Comparison of ENCODE assay signal across 15 cellular contexts in genomic region chr18:31206064-31206463, GRCh38. TPM values are rescaled to one million over a fixed set of nuclear protein-coding genes. Genes with fewer than 3 reads are reported as not detected.
DNase-seq lines count a peak whose midpoint lies in the region; ATAC-seq and TF ChIP-seq lines count a peak whose summit lies in the region.
"Had no signal": no experiment of that assay in that cellular context is flagged by ENCODE, and none has a peak within 500 bp of the region (broad histone marks: within the 10 kb centered on the region; RNA-seq: fewer than 3 reads in every experiment).

No MANE protein-coding gene starts in this region.

- H3K4me3 Mint-ChIP-seq in activated naive CD4-positive, alpha-beta T cell treated with anti-CD3 and anti-CD28 coated beads, Interleukin-2, amount 10 ng/mL, durations not matched to agents 7 days and 5 days: no peak overlapping the region
- H3K4me3 Mint-ChIP-seq: endodermal cell had no signal

- H2AFZ ChIP-seq in HCT116 (ENCODE audit: low read depth, low read length, poor library complexity, severe bottlenecking) (peak overlapping the region; percentile 10), PC-9 (no peak overlapping the region)

- RAD21 ChIA-PET in HCT116 (lab: Charles Lee; ENCODE audit: low non-redundant PET in 1 of 2, low total read pairs in 2 of 2, uncharacterized antibody in 2 of 2, unreplicated experiment in 2 of 2): no interaction called here

- H3K9me2 ChIP-seq in HCT116 (ENCODE audit: insufficient read depth) (no peaks in the 10 kb centered on the region), PC-9 (ENCODE audit: insufficient read depth) (no peaks in the 10 kb centered on the region)

- CTCF ChIA-PET in HCT116 (lab: Charles Lee) (interaction anchor here (0.5 to 1.2 kb wide), 2 partner anchors 35 to 36 kb away, joined by 3 to 6 read pairs; no protein-coding TSS in a partner anchor), PC-9 (lab: Charles Lee) (no interaction called here)
- CTCF ChIA-PET in activated naive CD4-positive, alpha-beta T cell treated with anti-CD3 and anti-CD28 coated beads, Interleukin-2, amount 10 ng/mL, durations not matched to agents 7 days and 5 days (lab: Charles Lee): no interaction called here

- 56 to 63% methylated on average over 5 of the region's 5 CpGs for WGBS in esophagus squamous epithelium, 2 donors

- BruUV-seq in HCT116 (replicated peaks; lab: Mats Ljungman, UMichigan) (no TSS peak), PC-9 (replicated peaks; lab: Mats Ljungman, UMichigan) (no TSS peak)

- no peak for TF ChIP-seq RAD21 in HCT116 (IDR thresholded peaks at IDR 0.05; ENCODE audit: low read depth)

- no peak for ATAC-seq in HCT116
- no peak for ATAC-seq in GM21737 (IDR thresholded peaks at IDR 0.05; ENCODE audit: unreplicated experiment)

- POLR2A ChIA-PET in HCT116 (lab: Charles Lee) (interaction anchor here (1.5 to 1.7 kb wide), 2 partner anchors 8 to 35 kb away, joined by 3 to 5 read pairs; no protein-coding TSS in a partner anchor), PC-9 (lab: Charles Lee; ENCODE audit: unreplicated experiment) (no interaction called here)

- H3K27me3 ChIP-seq in HCT116 (ENCODE audit: insufficient read depth, low read length) (no peaks in the 10 kb centered on the region), PC-9 (ENCODE audit: insufficient read depth, low read depth) (no peaks in the 10 kb centered on the region), esophagus squamous epithelium (no peaks in the 10 kb centered on the region), rectal smooth muscle tissue (ENCODE audit: control insufficient read depth, insufficient read depth, low read length) (no peaks in the 10 kb centered on the region)
- H3K27me3 ChIP-seq: BLaER1 had no signal

- peaks cover 17% of the 10 kb centered on the region; the same call in 1 of the 2 replicates for H3F3A ChIP-seq in PC-9 (ENCODE audit: insufficient read depth, low read depth)

- H3K36me3 ChIP-seq in HCT116 (ENCODE audit: control insufficient read depth in 1 of 2, insufficient read depth in 2 of 2, low read length in 2 of 2): no peaks in the 10 kb centered on the region
- no peaks in the 10 kb centered on the region for H3K36me3 ChIP-seq in PC-9 (ENCODE audit: low read depth)
- H3K36me3 ChIP-seq in esophagus squamous epithelium: no peaks in the 10 kb centered on the region
- no peaks in the 10 kb centered on the region for H3K36me3 ChIP-seq in rectal smooth muscle tissue (ENCODE audit: control insufficient read depth, insufficient read depth, low read length)
- H3K36me3 ChIP-seq: BLaER1 had no signal

- H3K4me2 ChIP-seq in HCT116 (ENCODE audit: low read length) (peak overlapping the region; percentile 50), PC-9 (peak overlapping the region; percentile 53)
- H3K4me2 ChIP-seq: BLaER1 had no signal

- H4K20me1 ChIP-seq in HCT116 (ENCODE audit: insufficient read depth) (no peaks in the 10 kb centered on the region), PC-9 (ENCODE audit: insufficient read depth) (no peaks in the 10 kb centered on the region)
- H4K20me1 ChIP-seq: BLaER1 had no signal

- no peaks in the 10 kb centered on the region for H3K27me3 Mint-ChIP-seq in activated naive CD4-positive, alpha-beta T cell treated with anti-CD3 and anti-CD28 coated beads, Interleukin-2, amount 10 ng/mL, durations not matched to agents 7 days and 5 days
- H3K27me3 Mint-ChIP-seq: brain had no signal

- TF ChIP-seq CTCF in HCT116 (IDR thresholded peaks at IDR 0.05 in 2 of 3, conservative IDR thresholded peaks at IDR 0.05 in 1 of 3; ENCODE audit: borderline replicate concordance in 1 of 3, insufficient read depth in 1 of 3, low read depth in 2 of 3, low read length in 2 of 3): no peak
- TF ChIP-seq CTCF in PC-9 (conservative IDR thresholded peaks at IDR 0.05): no peak
- no peak for TF ChIP-seq CTCF in esophagus squamous epithelium (IDR thresholded peaks at IDR 0.05)
- no peak for TF ChIP-seq CTCF in GM10266 (IDR thresholded peaks at IDR 0.05; ENCODE audit: control insufficient read depth, insufficient read depth, low read depth, missing control alignments)

- peak overlapping the region in 1 of 2 experiments; percentile 20; a peak in 2 of 4 replicates for H3K4me3 ChIP-seq in HCT116 (replicated peaks in 1 of 2; ENCODE audit: low read depth in 1 of 2, low read length in 2 of 2)
- no peak overlapping the region for H3K4me3 ChIP-seq in PC-9
- peak overlapping the region; percentile 10 to 47 (median 33) for H3K4me3 ChIP-seq in esophagus squamous epithelium
- peak overlapping the region; percentile 22 for H3K4me3 ChIP-seq in rectal smooth muscle tissue (ENCODE audit: low read length)
- H3K4me3 ChIP-seq: BLaER1 had no signal

- H3K9ac ChIP-seq in HCT116 (ENCODE audit: low read length): peak overlapping the region; percentile 3; the same call in 1 of the 2 replicates
- H3K9ac ChIP-seq in rectal smooth muscle tissue (ENCODE audit: low read length): no peak overlapping the region
- H3K9ac ChIP-seq: BLaER1 had no signal

- peaks cover 17 to 32% of the 10 kb centered on the region in 2 experiments for H3K4me1 ChIP-seq in HCT116 (ENCODE audit: control insufficient read depth in 1 of 2, insufficient read depth in 2 of 2, low read length in 2 of 2)
- H3K4me1 ChIP-seq in PC-9 (replicated peaks; ENCODE audit: insufficient read depth): peaks cover 26% of the 10 kb centered on the region
- peaks cover 0 to 62% (median 14%) of the 10 kb centered on the region in 3 donors for H3K4me1 ChIP-seq in esophagus squamous epithelium
- no peaks in the 10 kb centered on the region for H3K4me1 ChIP-seq in rectal smooth muscle tissue (ENCODE audit: control insufficient read depth, insufficient read depth, low read length)

- H3K4me1 Mint-ChIP-seq in activated naive CD4-positive, alpha-beta T cell treated with anti-CD3 and anti-CD28 coated beads, Interleukin-2, amount 10 ng/mL, durations not matched to agents 7 days and 5 days: no peaks in the 10 kb centered on the region

- intact Hi-C loops in HCT116 (cut with micrococcal nuclease) (loop anchor here (5.0 to 10.0 kb wide), 3 partner anchors 104 to 201 kb away; partner anchors contain the start of gene DSC2), PC-9 (cut with micrococcal nuclease; ENCODE audit: unreplicated experiment) (loop anchor here (2.0 kb wide), 2 partner anchors 37 to 69 kb away; no protein-coding TSS in a partner anchor), esophagus squamous epithelium (cut with DNase I) (loop anchor here (10.0 kb wide), 1 partner anchor 101 kb away; the partner anchor contains the start of gene DSC2)

- no peaks in the 10 kb centered on the region for H3K36me3 Mint-ChIP-seq in activated naive CD4-positive, alpha-beta T cell treated with anti-CD3 and anti-CD28 coated beads, Interleukin-2, amount 10 ng/mL, durations not matched to agents 7 days and 5 days
- H3K36me3 Mint-ChIP-seq: brain had no signal

- TF ChIP-seq POLR2A in HCT116 (IDR thresholded peaks at IDR 0.05; ENCODE audit: borderline replicate concordance, extremely low read depth, insufficient read depth, insufficient read length) (no peak), esophagus squamous epithelium (IDR thresholded peaks at IDR 0.05) (no peak)

- H3K9me3 ChIP-seq in HCT116 (ENCODE audit: control insufficient read depth in 1 of 2, insufficient read depth in 1 of 2, low read depth in 1 of 2, low read length in 2 of 2): no peaks in the 10 kb centered on the region
- no peaks in the 10 kb centered on the region for H3K9me3 ChIP-seq in PC-9 (ENCODE audit: insufficient read depth, low read depth)
- H3K9me3 ChIP-seq in esophagus squamous epithelium: no peaks in the 10 kb centered on the region
- H3K9me3 ChIP-seq: BLaER1 had no signal

- DNase-seq in HCT116 (ENCODE audit: low read depth, low spot score) (no peak), PC-9 (no peak), esophagus squamous epithelium (lab: John Stamatoyannopoulos, UW) (no peak), GM10266 (ENCODE audit: extremely low spot score) (no peak)
- no peak for DNase-seq in activated naive CD4-positive, alpha-beta T cell treated with anti-CD3 and anti-CD28 coated beads, Interleukin-2, amount 10 ng/mL, durations not matched to agents 7 days and 5 days
- no peak for DNase-seq in activated naive CD4-positive, alpha-beta T cell (lab: John Stamatoyannopoulos, UW)
- DNase-seq: activated naive CD4-positive, alpha-beta T cell treated with Interleukin-2 at 50 U/mL for 16 hours; EL; endodermal cell had no signal

- H3K79me2 ChIP-seq in HCT116 (ENCODE audit: insufficient read depth, low read length) (no peaks in the 10 kb centered on the region), PC-9 (ENCODE audit: low read depth) (no peaks in the 10 kb centered on the region)

- H3K9me3 Mint-ChIP-seq in activated naive CD4-positive, alpha-beta T cell treated with anti-CD3 and anti-CD28 coated beads, Interleukin-2, amount 10 ng/mL, durations not matched to agents 7 days and 5 days: no peaks in the 10 kb centered on the region
- H3K9me3 Mint-ChIP-seq: endodermal cell had no signal

- H3K27ac Mint-ChIP-seq in activated naive CD4-positive, alpha-beta T cell treated with anti-CD3 and anti-CD28 coated beads, Interleukin-2, amount 10 ng/mL, durations not matched to agents 7 days and 5 days: no peak overlapping the region
- H3K27ac Mint-ChIP-seq: endodermal cell had no signal

- H3K27ac ChIP-seq in HCT116 (ENCODE audit: low read depth, low read length) (peak overlapping the region; percentile 32), PC-9 (no peak overlapping the region), esophagus squamous epithelium (peak overlapping the region; percentile 61 to 91 (median 84)), rectal smooth muscle tissue (ENCODE audit: low read depth, low read length) (no peak overlapping the region)
- H3K27ac ChIP-seq: BLaER1 had no signal

TF ChIP-seq in HCT116, 20 proteins besides CTCF, POLR2A, EP300 and RAD21 (continues in another document):
- TF ChIP-seq EZH2 (IDR thresholded peaks at IDR 0.05) (no peak), TCF7L2 (IDR thresholded peaks at IDR 0.05; ENCODE audit: borderline replicate concordance, extremely low read depth, insufficient read depth, insufficient read length) (no peak), EGR1 (IDR thresholded peaks at IDR 0.05; ENCODE audit: low read depth) (no peak), CBX3 (IDR thresholded peaks at IDR 0.05; ENCODE audit: low read depth) (no peak), MAX (IDR thresholded peaks at IDR 0.05) (no peak), SP1 (IDR thresholded peaks at IDR 0.05; ENCODE audit: low read depth) (no peak), ELF1 (IDR thresholded peaks at IDR 0.05; ENCODE audit: borderline replicate concordance, low read depth) (no peak), ATF3 (IDR thresholded peaks at IDR 0.05) (no peak)

RNA-seq across cellular contexts. Expression of gene DSC1, which starts 43.4 kb away (rescaled TPM):
- not detected for total RNA-seq in HCT116 (2021; ENCODE audit: unreplicated experiment)
- polyA plus RNA-seq in HCT116 (2012): 0.04 and 0.05 TPM in 2 replicates
- 0.09 and 0.10 TPM in 2 replicates for total RNA-seq in PC-9 (2021)
- 1 to 10 TPM in 1 of 4 donors, under 1 TPM in 3; 0.29 to 1.1 (median 0.60) TPM for total RNA-seq in esophagus squamous epithelium
- total RNA-seq: endodermal cell, glomerular endothelial cell, posterior vena cava had no signal

Comparison
In these comparisons a context has a peak if more than half of its experiments do, and no peak if none do; other contexts are left out.
1. H3K27ac ChIP-seq: peak in HCT116 (single experiment) and esophagus squamous epithelium (4 of 4); none in PC-9 (single experiment) and rectal smooth muscle tissue (single experiment).